In genomic region chr20:48582361-48582991, GRCh38 we compare ENCODE assay signal across 1 cellular context.
TF ChIP-seq lines count a peak whose summit lies in the region.

No MANE protein-coding gene starts in this region.

TF ChIP-seq in GM23338, 12 proteins besides CTCF, POLR2A, EP300 and RAD21 (continued from another document):
- TF ChIP-seq REST (IDR thresholded peaks at IDR 0.05; ENCODE audit: unreplicated experiment) (no peak), STAT1 (IDR thresholded peaks at IDR 0.05; ENCODE audit: unreplicated experiment) (no peak), ZNF331 (CRISPR knock-in tag; IDR thresholded peaks at IDR 0.05; ENCODE audit: low read depth) (no peak)
